In the genomic region with DNA sequence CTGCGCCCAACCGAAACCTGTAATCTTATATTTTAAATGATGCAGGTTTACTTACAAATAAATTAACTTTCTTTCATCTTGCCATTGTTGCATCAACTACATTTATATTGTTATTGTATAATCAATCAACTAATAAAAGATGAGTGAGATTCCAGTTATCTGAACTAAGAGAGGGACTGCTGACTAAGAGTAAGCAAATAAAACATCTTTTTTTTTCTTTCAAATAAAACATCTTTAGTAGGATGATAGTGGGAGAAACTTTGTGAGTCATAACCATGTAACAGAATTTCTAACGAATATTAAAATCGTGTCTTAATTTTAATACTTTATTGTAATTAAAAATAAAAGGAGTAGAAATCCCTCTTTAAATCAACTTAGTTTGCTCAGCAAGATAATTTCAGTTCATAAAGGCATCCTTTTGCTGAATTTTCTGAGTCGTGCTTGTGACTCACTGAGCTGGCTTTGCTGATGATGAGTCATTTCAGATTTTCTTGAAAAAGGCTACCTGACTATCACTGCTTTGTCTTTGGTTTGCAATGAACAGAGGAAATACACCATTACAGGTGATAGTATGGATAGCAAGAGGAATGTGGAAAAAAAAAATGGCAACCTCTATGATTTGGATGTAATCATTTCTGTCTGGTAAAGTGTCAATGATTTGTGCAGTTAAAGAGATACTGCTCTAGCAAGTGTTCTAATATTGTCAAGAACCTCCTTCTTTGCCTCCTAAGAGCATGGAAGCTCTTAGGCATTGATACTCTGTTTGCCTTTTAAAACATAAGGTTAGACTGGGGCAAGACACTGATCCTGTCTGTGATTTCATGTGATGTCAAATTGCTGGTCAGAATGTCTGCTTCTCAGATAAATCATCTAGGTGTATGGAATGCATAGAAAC, we compare ENCODE assay signal across 15 cellular contexts.
A peak's percentile ranks its signal among the peaks of the same experiment; 100 is the strongest.
DNase-seq lines count a peak whose midpoint lies in the region; ATAC-seq and TF ChIP-seq lines count a peak whose summit lies in the region.
"Had no signal": no experiment of that assay in that cellular context is flagged by ENCODE, and none has a peak within 500 bp of the region (broad histone marks: within the 10 kb centered on the region; RNA-seq: fewer than 3 reads in every experiment).

No MANE protein-coding gene starts in this region.

- no peaks in the 10 kb centered on the region for H3K27me3 Mint-ChIP-seq in Calu3 (ENCODE audit: unreplicated experiment)
- no peaks in the 10 kb centered on the region for H3K27me3 Mint-ChIP-seq in activated naive CD8-positive, alpha-beta T cell treated with anti-CD3 and anti-CD28 coated beads, Interleukin-2, amount 50 U/mL, for 24 hours

- BruUV-seq in Calu3 (replicated peaks; lab: Mats Ljungman, UMichigan) (no TSS peak), mammary epithelial cell (replicated peaks; lab: Mats Ljungman, UMichigan) (no TSS peak)

- no peak overlapping the region for H2BK120ac ChIP-seq in mesenchymal stem cell (ENCODE audit: low read depth, low read length)

- H3K36me3 ChIP-seq in mammary epithelial cell (ENCODE audit: insufficient read depth, low read length), result no peaks in the 10 kb centered on the region
- no peaks in the 10 kb centered on the region for H3K36me3 ChIP-seq in mesenchymal stem cell (ENCODE audit: control insufficient read depth in 1 of 2, insufficient read depth in 2 of 2, low read depth in 1 of 2, low read length in 2 of 2)
- no peaks in the 10 kb centered on the region for H3K36me3 ChIP-seq in HAP-1 (replicated peaks)
- H3K36me3 ChIP-seq: neural progenitor cell had no signal

- dilution Hi-C loops in mammary epithelial cell (cut with HindIII; ENCODE audit: low sequenced_read_pairs), result no loop called here

- no peak overlapping the region for H3K18ac ChIP-seq in mesenchymal stem cell (ENCODE audit: low read depth in 1 of 2, low read length in 2 of 2)

- H2AFZ ChIP-seq in mammary epithelial cell (ENCODE audit: low read depth, low read length) (no peak overlapping the region), mesenchymal stem cell (ENCODE audit: low read depth, low read length) (no peak overlapping the region)
- H2AFZ ChIP-seq: neural progenitor cell had no signal

- H3K9ac ChIP-seq in mammary epithelial cell (ENCODE audit: insufficient read depth, low read length) (no peak overlapping the region), mesenchymal stem cell (ENCODE audit: low read length) (no peak overlapping the region)
- H3K9ac ChIP-seq: neural progenitor cell had no signal

- H3K4me2 ChIP-seq in mammary epithelial cell (ENCODE audit: insufficient read depth, low read depth, low read length) (no peak overlapping the region), mesenchymal stem cell (ENCODE audit: low read length, poor library complexity, severe bottlenecking) (no peak overlapping the region)
- H3K4me2 ChIP-seq: neural progenitor cell had no signal

- H3K9me3 Mint-ChIP-seq in Calu3 (ENCODE audit: low read depth, unreplicated experiment), result no peaks in the 10 kb centered on the region
- H3K9me3 Mint-ChIP-seq in activated naive CD8-positive, alpha-beta T cell treated with anti-CD3 and anti-CD28 coated beads, Interleukin-2, amount 50 U/mL, for 24 hours, result no peaks in the 10 kb centered on the region
- H3K9me3 Mint-ChIP-seq: activated T-helper 1 cell treated with anti-CD3 and anti-CD28 coated beads, Interleukin-12 subunit alpha, Interleukin-12 subunit beta, Interleukin-2, Interleukin-4 antibody, amounts not matched to agents 30 ng/mL and 10 ng/mL and 1 ng/mL, durations not matched to agents 14 hours and 24 hours and 36 hours; neural progenitor cell had no signal

- no peaks in the 10 kb centered on the region for H3K79me1 ChIP-seq in mesenchymal stem cell (replicated peaks; ENCODE audit: low read length, poor library complexity, severe bottlenecking)

- no peaks in the 10 kb centered on the region for H4K20me1 ChIP-seq in mammary epithelial cell (ENCODE audit: insufficient read depth, low read length)

- H2BK5ac ChIP-seq in mesenchymal stem cell (ENCODE audit: low read depth, low read length, poor library complexity, severe bottlenecking), result no peak overlapping the region

- H3K27ac Mint-ChIP-seq in Calu3 (ENCODE audit: unreplicated experiment), result no peak overlapping the region
- no peak overlapping the region for H3K27ac Mint-ChIP-seq in activated naive CD8-positive, alpha-beta T cell treated with anti-CD3 and anti-CD28 coated beads, Interleukin-2, amount 50 U/mL, for 24 hours
- H3K27ac Mint-ChIP-seq: activated T-helper 1 cell treated with anti-CD3 and anti-CD28 coated beads, Interleukin-12 subunit alpha, Interleukin-12 subunit beta, Interleukin-2, Interleukin-4 antibody, amounts not matched to agents 30 ng/mL and 10 ng/mL and 1 ng/mL, durations not matched to agents 14 hours and 24 hours and 36 hours; H9; neural progenitor cell had no signal

- no peak for TF ChIP-seq CTCF in Calu3 (IDR thresholded peaks at IDR 0.05; ENCODE audit: unreplicated experiment)
- TF ChIP-seq CTCF in mammary epithelial cell (conservative IDR thresholded peaks at IDR 0.05 in 1 of 2, IDR thresholded peaks at IDR 0.05 in 1 of 2; ENCODE audit: extremely low read depth in 1 of 2, insufficient read depth in 1 of 2, low read depth in 1 of 2, low read length in 2 of 2), result no peak

- ATAC-seq in HG03039 (IDR thresholded peaks at IDR 0.05; ENCODE audit: unreplicated experiment), result no peak
- ATAC-seq in activated naive CD8-positive, alpha-beta T cell treated with anti-CD3 and anti-CD28 coated beads, Interleukin-2, amount 50 U/mL, for 24 hours, result no peak

- no peak overlapping the region for H3K27ac ChIP-seq in mammary epithelial cell (ENCODE audit: insufficient read depth, low read depth, low read length)
- no peak overlapping the region for H3K27ac ChIP-seq in mesenchymal stem cell (ENCODE audit: low read length, poor library complexity, severe bottlenecking)
- H3K27ac ChIP-seq: C4-2B, neural progenitor cell had no signal

- no peak overlapping the region for H2AK5ac ChIP-seq in mesenchymal stem cell (ENCODE audit: low read length, severe bottlenecking)

- DNase-seq in Calu3, result peak; percentile 3
- peak; percentile 25 for DNase-seq in LoVo (ENCODE audit: low spot score)
- peak; percentile 60 for DNase-seq in mammary epithelial cell
- DNase-seq in mesenchymal stem cell, result peak; percentile 2
- no peak for DNase-seq in NCI-H1436 (lab: John Stamatoyannopoulos, UW)
- no peak for DNase-seq in HAP-1 (ENCODE audit: low spot score in 2 of 2)
- no peak for DNase-seq in activated naive CD8-positive, alpha-beta T cell treated with anti-CD3 and anti-CD28 coated beads, Interleukin-2, amount 50 U/mL, for 24 hours
- DNase-seq: GF-D8, H9, NCI-H1092 treated with DMSO at 0.1 percent for 48 hours had no signal

- H2BK15ac ChIP-seq in mesenchymal stem cell (ENCODE audit: low read depth, poor library complexity, severe bottlenecking), result no peak overlapping the region

- H4K8ac ChIP-seq in mesenchymal stem cell (ENCODE audit: low read length), result no peak overlapping the region

- 52% methylated on average over 5 of the region's 5 CpGs for WGBS in mammary epithelial cell (ENCODE audit: low coverage, missing lambda C conversion rate)
- WGBS in mesenchymal stem cell, result 9% methylated on average over 1 of the region's 5 CpGs

- in situ Hi-C loops in mammary epithelial cell (cut with MboI; ENCODE audit: low sequenced_read_pairs in 2 of 2) (no loop called here), HAP-1 (cut with MboI; ENCODE audit: low sequenced_read_pairs) (no loop called here)

- H3K9me3 ChIP-seq in mammary epithelial cell (replicated peaks; ENCODE audit: insufficient read depth, low read length) (no peaks in the 10 kb centered on the region), mesenchymal stem cell (ENCODE audit: control insufficient read depth, low read length) (no peaks in the 10 kb centered on the region), HAP-1 (no peaks in the 10 kb centered on the region)

- no peak overlapping the region for H4K91ac ChIP-seq in mesenchymal stem cell (ENCODE audit: low read length)

- no peaks in the 10 kb centered on the region for H3K36me3 Mint-ChIP-seq in Calu3 (ENCODE audit: insufficient read depth, unreplicated experiment)
- no peaks in the 10 kb centered on the region for H3K36me3 Mint-ChIP-seq in activated naive CD8-positive, alpha-beta T cell treated with anti-CD3 and anti-CD28 coated beads, Interleukin-2, amount 50 U/mL, for 24 hours (ENCODE audit: low read depth)
- H3K36me3 Mint-ChIP-seq: neural progenitor cell had no signal

- H3K4ac ChIP-seq in mesenchymal stem cell (ENCODE audit: low read depth in 1 of 2, low read length in 2 of 2), result no peak overlapping the region

- no peaks in the 10 kb centered on the region for H3K27me3 ChIP-seq in mammary epithelial cell (ENCODE audit: insufficient read depth, low read length)
- no peaks in the 10 kb centered on the region for H3K27me3 ChIP-seq in mesenchymal stem cell (ENCODE audit: control insufficient read depth in 1 of 2, insufficient read depth in 1 of 2, low read length in 2 of 2)
- H3K27me3 ChIP-seq in HAP-1 (ENCODE audit: low read depth), result no peaks in the 10 kb centered on the region
- H3K27me3 ChIP-seq: neural progenitor cell had no signal

- no peak overlapping the region for H3K23ac ChIP-seq in mesenchymal stem cell (ENCODE audit: low read length in 2 of 2)

- H3K4me3 ChIP-seq in mammary epithelial cell (replicated peaks in 1 of 3; ENCODE audit: insufficient read depth in 1 of 3, low read depth in 2 of 3, low read length in 3 of 3) (no peak overlapping the region), mesenchymal stem cell (ENCODE audit: insufficient read depth in 1 of 2, low read depth in 1 of 2, low read length in 2 of 2) (no peak overlapping the region), HAP-1 (no peak overlapping the region)
- H3K4me3 ChIP-seq: lung, neural progenitor cell had no signal

- no peaks in the 10 kb centered on the region for H3K4me1 Mint-ChIP-seq in Calu3 (ENCODE audit: low read depth, unreplicated experiment)
- no peaks in the 10 kb centered on the region for H3K4me1 Mint-ChIP-seq in activated naive CD8-positive, alpha-beta T cell treated with anti-CD3 and anti-CD28 coated beads, Interleukin-2, amount 50 U/mL, for 24 hours
- H3K4me1 Mint-ChIP-seq: H9, neural progenitor cell had no signal

- H3K14ac ChIP-seq in mesenchymal stem cell (ENCODE audit: low read length in 2 of 2), result no peak overlapping the region

- H3K4me1 ChIP-seq in mammary epithelial cell (ENCODE audit: insufficient read depth, low read length) (no peaks in the 10 kb centered on the region), mesenchymal stem cell (ENCODE audit: control insufficient read depth, insufficient read depth, low read depth, low read length) (no peaks in the 10 kb centered on the region), HAP-1 (no peaks in the 10 kb centered on the region)
- H3K4me1 ChIP-seq: neural progenitor cell had no signal

- no peaks in the 10 kb centered on the region for H3K79me2 ChIP-seq in mammary epithelial cell (ENCODE audit: insufficient read depth, low read length)

- CTCF ChIA-PET in Calu3 (lab: Charles Lee), result interaction anchor here (0.6 kb wide), 1 partner anchor 231 kb away, joined by 3 read pairs; no protein-coding TSS in a partner anchor
- CTCF ChIA-PET in mammary epithelial cell (lab: Charles Lee; ENCODE audit: low non-redundant PET), result no interaction called here

- H3K4me3 Mint-ChIP-seq in Calu3 (ENCODE audit: low read depth, unreplicated experiment), result no peak overlapping the region
- H3K4me3 Mint-ChIP-seq in activated naive CD8-positive, alpha-beta T cell treated with anti-CD3 and anti-CD28 coated beads, Interleukin-2, amount 50 U/mL, for 24 hours, result no peak overlapping the region
- H3K4me3 Mint-ChIP-seq: activated T-helper 1 cell treated with anti-CD3 and anti-CD28 coated beads, Interleukin-12 subunit alpha, Interleukin-12 subunit beta, Interleukin-2, Interleukin-4 antibody, amounts not matched to agents 30 ng/mL and 10 ng/mL and 1 ng/mL, durations not matched to agents 14 hours and 24 hours and 36 hours; H9; neural progenitor cell had no signal

- intact Hi-C loops in Calu3 (cut with micrococcal nuclease; ENCODE audit: unreplicated experiment), result no loop called here
- intact Hi-C loops in mammary epithelial cell (cut with micrococcal nuclease), result no loop called here

- H2BK12ac ChIP-seq in mesenchymal stem cell (ENCODE audit: low read length in 2 of 2), result no peak overlapping the region

Comparison
In these comparisons a context has a peak if more than half of its experiments do, and no peak if none do; other contexts are left out.
1. DNase-seq: peak in Calu3 (single experiment), LoVo (single experiment), mammary epithelial cell (single experiment) and mesenchymal stem cell (single experiment); none in NCI-H1436 (single experiment), HAP-1 (0 of 2) and activated naive CD8-positive, alpha-beta T cell treated with anti-CD3 and anti-CD28 coated beads, Interleukin-2, amount 50 U/mL, for 24 hours (single experiment).